In genomic region chr11:292211-293121, GRCh38 we compare ENCODE assay signal across 21 cellular contexts. TPM values are rescaled to one million over a fixed set of nuclear protein-coding genes. Genes with fewer than 3 reads are reported as not detected.
DNase-seq lines count a peak whose midpoint lies in the region; ATAC-seq and TF ChIP-seq lines count a peak whose summit lies in the region.
"Had no signal": no experiment of that assay in that cellular context is flagged by ENCODE, and none has a peak within 500 bp of the region (broad histone marks: within the 10 kb centered on the region; RNA-seq: fewer than 3 reads in every experiment).

No MANE protein-coding gene starts in this region.

- peaks cover 22% of the 10 kb centered on the region for H3K4me1 Mint-ChIP-seq in activated T-cell treated with anti-CD3 and anti-CD28 coated beads, Interleukin-2, amount 50 U/mL, for 4 hours (ENCODE audit: low read depth)
- peaks cover 12% of the 10 kb centered on the region for H3K4me1 Mint-ChIP-seq in endodermal cell

- H3K4me1 ChIP-seq in endodermal cell (ENCODE audit: control insufficient read depth, insufficient read depth, low read length): no peaks in the 10 kb centered on the region

- intact Hi-C loops in posterior vena cava (cut with DNase I): no loop called here

- H3K27ac Mint-ChIP-seq in endodermal cell: no peak overlapping the region
- H3K27ac Mint-ChIP-seq: stimulated activated naive CD8-positive, alpha-beta T cell treated with anti-CD3 and anti-CD28 coated beads, Interleukin-15, Interleukin-2, amounts not matched to agents 100 ng/mL and 50 ng/mL, for 24 hours had no signal

- peak; percentile 4 for DNase-seq in activated T-cell treated with anti-CD3 and anti-CD28 coated beads, Interleukin-2, amount 50 U/mL, for 4 hours
- DNase-seq in activated T-cell treated with anti-CD3 and anti-CD28 coated beads, Interleukin-2, amount 50 U/mL, for 48 hours: no peak
- DNase-seq in endodermal cell: peak; percentile 34
- DNase-seq in posterior vena cava (ENCODE audit: low spot score): peak; percentile 71
- no peak for DNase-seq in coronary artery (ENCODE audit: low spot score)
- DNase-seq: ACHN; activated CD4-positive, alpha-beta T cell treated with anti-CD3 and anti-CD28 coated beads, Interleukin-2, amount 50 U/mL, for 4 hours; activated gamma-delta T cell treated with Interleukin-2 at 50 U/mL for 16 hours; effector CD8-positive, alpha-beta T cell; EL; kidney glomerular epithelial cell; NCI-H1092 treated with DMSO at 0.1 percent for 48 hours; NCI-H2171; NCI-H82; SK-N-SH had no signal

- H3K36me3 Mint-ChIP-seq in activated T-cell treated with anti-CD3 and anti-CD28 coated beads, Interleukin-2, amount 50 U/mL, for 4 hours (ENCODE audit: insufficient read depth): no peaks in the 10 kb centered on the region
- H3K36me3 Mint-ChIP-seq in endodermal cell (ENCODE audit: low read depth): peaks cover 15% of the 10 kb centered on the region

- no peak for ATAC-seq in activated T-cell treated with anti-CD3 and anti-CD28 coated beads, Interleukin-2, amount 50 U/mL, for 4 hours
- ATAC-seq in GM19324 (IDR thresholded peaks at IDR 0.05; ENCODE audit: low FRiP score, unreplicated experiment): no peak

- H3K27ac ChIP-seq in endodermal cell (ENCODE audit: low read depth, low read length): no peak overlapping the region
- no peak overlapping the region for H3K27ac ChIP-seq in coronary artery
- H3K27ac ChIP-seq: hepatocyte, ovary had no signal

- TF ChIP-seq CTCF in endodermal cell (conservative IDR thresholded peaks at IDR 0.05) (no peak), coronary artery (IDR thresholded peaks at IDR 0.05) (no peak)

- H3K27me3 ChIP-seq in endodermal cell (ENCODE audit: control insufficient read depth, insufficient read depth, low read length, poor library complexity, severe bottlenecking): peaks cover 11% of the 10 kb centered on the region
- H3K27me3 ChIP-seq: hepatocyte, ovary had no signal

- H3K4me3 ChIP-seq in endodermal cell (ENCODE audit: low read length) (no peak overlapping the region), coronary artery (no peak overlapping the region)
- H3K4me3 ChIP-seq: hepatocyte, ovary had no signal

- no peaks in the 10 kb centered on the region for H3K9me3 Mint-ChIP-seq in activated T-cell treated with anti-CD3 and anti-CD28 coated beads, Interleukin-2, amount 50 U/mL, for 4 hours
- no peaks in the 10 kb centered on the region for H3K9me3 Mint-ChIP-seq in endodermal cell
- H3K9me3 Mint-ChIP-seq: CD8-positive, alpha-beta memory T cell; stimulated activated naive CD8-positive, alpha-beta T cell treated with anti-CD3 and anti-CD28 coated beads, Interleukin-15, Interleukin-2, amounts not matched to agents 100 ng/mL and 50 ng/mL, for 24 hours had no signal

- no peaks in the 10 kb centered on the region for H3K27me3 Mint-ChIP-seq in activated T-cell treated with anti-CD3 and anti-CD28 coated beads, Interleukin-2, amount 50 U/mL, for 4 hours (ENCODE audit: low read depth)
- peaks cover 8% of the 10 kb centered on the region for H3K27me3 Mint-ChIP-seq in endodermal cell (ENCODE audit: insufficient read depth)
- H3K27me3 Mint-ChIP-seq: stimulated activated naive CD8-positive, alpha-beta T cell treated with anti-CD3 and anti-CD28 coated beads, Interleukin-15, Interleukin-2, amounts not matched to agents 100 ng/mL and 50 ng/mL, for 24 hours had no signal

- H3K9me3 ChIP-seq in endodermal cell (ENCODE audit: control insufficient read depth, low read length): no peaks in the 10 kb centered on the region
- H3K9me3 ChIP-seq: ovary, SK-N-SH had no signal

- peaks cover 6% of the 10 kb centered on the region for H3K36me3 ChIP-seq in endodermal cell (ENCODE audit: control insufficient read depth, insufficient read depth, low read length)
- H3K36me3 ChIP-seq: ovary had no signal

- no peak overlapping the region for H3K4me3 Mint-ChIP-seq in activated T-cell treated with anti-CD3 and anti-CD28 coated beads, Interleukin-2, amount 50 U/mL, for 4 hours
- H3K4me3 Mint-ChIP-seq in endodermal cell: no peak overlapping the region

- H3K9ac ChIP-seq in endodermal cell (ENCODE audit: extremely low read depth, low read length, poor library complexity, severe bottlenecking): no peak overlapping the region
- H3K9ac ChIP-seq: SK-N-SH had no signal

- WGBS in endodermal cell (ENCODE audit: insufficient coverage in 1 of 2, insufficient read length in 1 of 2), 2 experiments: 93 to 94% methylated on average over 18 to 29 of the region's 29 CpGs

RNA-seq across cellular contexts. Expression of gene PGGHG, which starts 3.5 kb away (rescaled TPM):
- 10 to 100 TPM; 16.6 to 76.3 (median 28.3) TPM for total RNA-seq in activated T-cell treated with anti-CD3 and anti-CD28 coated beads, Interleukin-2, amount 50 U/mL, for 4 hours
- 100 to 1,000 TPM; 129 to 186 TPM for total RNA-seq in endodermal cell
- polyA plus RNA-seq in endodermal cell (2013, experiment 1 of 2): 36.7 TPM
- 31.3 TPM for polyA plus RNA-seq in endodermal cell (2013, experiment 2 of 2)
- total RNA-seq in posterior vena cava: 10 to 100 TPM; 18.8 to 20.7 TPM

RNA-seq across cellular contexts. Expression of gene IFITM5, which starts 6.9 kb away (rescaled TPM):
- not detected for total RNA-seq in activated T-cell treated with anti-CD3 and anti-CD28 coated beads, Interleukin-2, amount 50 U/mL, for 4 hours
- total RNA-seq in endodermal cell: not detected
- not detected for polyA plus RNA-seq in endodermal cell (2013, experiment 1 of 2)
- not detected for polyA plus RNA-seq in endodermal cell (2013, experiment 2 of 2)
- total RNA-seq in posterior vena cava: not detected
- total RNA-seq: CD8-positive, alpha-beta memory T cell; hepatocyte; ovary; ureter had no signal
- polyA plus RNA-seq: CD8-positive, alpha-beta memory T cell; hepatocyte; ovary; SK-N-SH had no signal

RNA-seq across cellular contexts. Expression of gene NLRP6, which starts 14.3 kb away (rescaled TPM):
- 1 to 10 TPM in 2 of 3 donors, under 1 TPM in 1; 0.33 to 3.2 (median 1.2) TPM for total RNA-seq in activated T-cell treated with anti-CD3 and anti-CD28 coated beads, Interleukin-2, amount 50 U/mL, for 4 hours
- total RNA-seq in endodermal cell: not detected
- polyA plus RNA-seq in endodermal cell (2013, experiment 1 of 2): not detected
- not detected for polyA plus RNA-seq in endodermal cell (2013, experiment 2 of 2)
- total RNA-seq in posterior vena cava: under 1 TPM; 0.38 to 0.42 TPM
- total RNA-seq: hepatocyte had no signal
- polyA plus RNA-seq: SK-N-SH had no signal

RNA-seq across cellular contexts. Expression of gene IFITM2, which starts 15.2 kb away (rescaled TPM):
- total RNA-seq in activated T-cell treated with anti-CD3 and anti-CD28 coated beads, Interleukin-2, amount 50 U/mL, for 4 hours: 100 to 1,000 TPM; 197 to 257 (median 231) TPM
- total RNA-seq in endodermal cell (100 to 1,000 TPM; 262 to 367 TPM), posterior vena cava (100 to 1,000 TPM; 647 to 724 TPM)
- polyA plus RNA-seq in endodermal cell (2013, experiment 1 of 2): 114 TPM
- polyA plus RNA-seq in endodermal cell (2013, experiment 2 of 2): 152 TPM

RNA-seq across cellular contexts. Expression of gene IFITM1, which starts 21.4 kb away (rescaled TPM):
- total RNA-seq in activated T-cell treated with anti-CD3 and anti-CD28 coated beads, Interleukin-2, amount 50 U/mL, for 4 hours: 100 to 1,000 TPM in 2 of 3 donors, 10 to 100 TPM in 1; 99.3 to 144 (median 120) TPM
- 100 to 1,000 TPM; 211 to 558 TPM for total RNA-seq in endodermal cell
- 244 TPM for polyA plus RNA-seq in endodermal cell (2013, experiment 1 of 2)
- polyA plus RNA-seq in endodermal cell (2013, experiment 2 of 2): 241 TPM
- 100 to 1,000 TPM; 205 to 275 TPM for total RNA-seq in posterior vena cava

Comparison
In these comparisons a context has a peak if more than half of its experiments do, and no peak if none do; other contexts are left out.
1. DNase-seq: peak in activated T-cell treated with anti-CD3 and anti-CD28 coated beads, Interleukin-2, amount 50 U/mL, for 4 hours (single experiment), endodermal cell (single experiment) and posterior vena cava (single experiment); none in activated T-cell treated with anti-CD3 and anti-CD28 coated beads, Interleukin-2, amount 50 U/mL, for 48 hours (0 of 2) and coronary artery (single experiment).